ENCODE assay signal across 8 cellular contexts in genomic region chr13:25301347-25302113, GRCh38. TPM values are rescaled to one million over a fixed set of nuclear protein-coding genes. Genes with fewer than 3 reads are reported as not detected.
DNase-seq lines count a peak whose midpoint lies in the region; ATAC-seq lines count a peak whose summit lies in the region.

Gene NUP58 (plus strand): TSS chr13:25301625. CDS start chr13:25301774, 149 bp downstream.

- ATAC-seq in GM21360 (IDR thresholded peaks at IDR 0.05; ENCODE audit: unreplicated experiment): peak; percentile 98

- H3K4me1 ChIP-seq in effector memory CD4-positive, alpha-beta T cell (ENCODE audit: control insufficient read depth, insufficient read depth, low read length, poor library complexity, severe bottlenecking): no peaks in the 10 kb centered on the region

- H3K27ac ChIP-seq in effector memory CD4-positive, alpha-beta T cell (ENCODE audit: insufficient read depth, low read length, poor library complexity, severe bottlenecking): peak within 1 kb of the TSS; percentile 96

- H3K36me3 ChIP-seq in effector memory CD4-positive, alpha-beta T cell (ENCODE audit: control insufficient read depth, insufficient read depth, low read length): no peaks in the 10 kb centered on the region

- H3K9me3 ChIP-seq in effector memory CD4-positive, alpha-beta T cell (ENCODE audit: control insufficient read depth, low read length): no peaks in the 10 kb centered on the region

- H3K4me3 ChIP-seq in effector memory CD4-positive, alpha-beta T cell (ENCODE audit: insufficient read depth, low read depth, low read length, poor library complexity, severe bottlenecking): peak within 1 kb of the TSS; percentile 79

- no peaks in the 10 kb centered on the region for H3K27me3 ChIP-seq in effector memory CD4-positive, alpha-beta T cell (replicated peaks; ENCODE audit: control insufficient read depth, insufficient read depth, low read length, poor library complexity, severe bottlenecking)

- DNase-seq in CMK (ENCODE audit: low read depth): peak; percentile 56
- DNase-seq in HT1080 (ENCODE audit: low read depth): peak; percentile 93
- peak; percentile 95 for DNase-seq in NOMO-1 treated with DMSO at 0.1 percent for 48 hours (lab: John Stamatoyannopoulos, UW; ENCODE audit: unreplicated experiment)
- DNase-seq in activated CD8-positive, alpha-beta memory T cell treated with anti-CD3 and anti-CD28 coated beads for 4 hours (ENCODE audit: low read depth in 2 of 2): peak; percentile 82 to 87
- peak; percentile 88 to 91 (median 90) for DNase-seq in effector memory CD4-positive, alpha-beta T cell
- DNase-seq in lung microvascular endothelial cell (ENCODE audit: low read depth in 2 of 2): peak; percentile 97
- DNase-seq in stimulated activated CD4-positive, alpha-beta T cell treated with anti-CD3 and anti-CD28 coated beads, TNF-alpha, amount 100 ng/mL, for 48 hours (ENCODE audit: low read depth in 3 of 3): peak; percentile 84 to 90 (median 89)

RNA-seq across cellular contexts. Expression of gene NUP58, which starts in this region (rescaled TPM):
- 71.1 and 87.6 TPM in 2 replicates for total RNA-seq in HT1080 (2014; rRNA removed; shearing (Covaris generic))
- 59.8 and 72.8 TPM in 2 replicates for polyA plus RNA-seq in HT1080 (2015; cell fraction: cytosol; rRNA removed)
- polyA plus RNA-seq in HT1080 (2015; cell fraction: nucleus; rRNA removed): 79.1 and 87.2 TPM in 2 replicates
- 24.2 and 40.7 TPM in 2 replicates for total RNA-seq in lung microvascular endothelial cell

Comparison
In these comparisons a context has a peak if more than half of its experiments do, and no peak if none do; other contexts are left out.
1. Peak in every context shown above with its lines: DNase-seq, ATAC-seq, H3K4me3 ChIP-seq and H3K27ac ChIP-seq.